1 cellular context compared by ENCODE assay signal in genomic region chr10:23955456-23955855, GRCh38.
TF ChIP-seq lines count a peak whose summit lies in the region.

No MANE protein-coding gene starts in this region.

TF ChIP-seq in SK-N-SH treated with all-trans-retinoic acid at 6 μM for 48 hours, 23 proteins besides CTCF, POLR2A, EP300 and RAD21 (continued from another document):
- TF ChIP-seq PATZ1 (CRISPR knock-in tag; IDR thresholded peaks at IDR 0.05; ENCODE audit: borderline replicate concordance): no peak
- TF ChIP-seq, protein P1, sequence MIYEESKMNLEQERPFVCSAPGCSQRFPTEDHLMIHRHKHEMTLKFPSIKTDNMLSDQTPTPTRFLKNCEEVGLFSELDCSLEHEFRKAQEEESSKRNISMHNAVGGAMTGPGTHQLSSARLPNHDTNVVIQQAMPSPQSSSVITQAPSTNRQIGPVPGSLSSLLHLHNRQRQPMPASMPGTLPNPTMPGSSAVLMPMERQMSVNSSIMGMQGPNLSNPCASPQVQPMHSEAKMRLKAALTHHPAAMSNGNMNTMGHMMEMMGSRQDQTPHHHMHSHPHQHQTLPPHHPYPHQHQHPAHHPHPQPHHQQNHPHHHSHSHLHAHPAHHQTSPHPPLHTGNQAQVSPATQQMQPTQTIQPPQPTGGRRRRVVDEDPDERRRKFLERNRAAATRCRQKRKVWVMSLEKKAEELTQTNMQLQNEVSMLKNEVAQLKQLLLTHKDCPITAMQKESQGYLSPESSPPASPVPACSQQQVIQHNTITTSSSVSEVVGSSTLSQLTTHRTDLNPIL (CRISPR knock-in tag; IDR thresholded peaks at IDR 0.05; ENCODE audit: low read depth): no peak
